16 cellular contexts compared by ENCODE assay signal in genomic region chr9:761155-761792, GRCh38.
DNase-seq lines count a peak whose midpoint lies in the region; ATAC-seq and TF ChIP-seq lines count a peak whose summit lies in the region.
"Had no signal": no experiment of that assay in that cellular context is flagged by ENCODE, and none has a peak within 500 bp of the region (broad histone marks: within the 10 kb centered on the region; RNA-seq: fewer than 3 reads in every experiment).

No MANE protein-coding gene starts in this region.

- TF ChIP-seq CTCF in Loucy (conservative IDR thresholded peaks at IDR 0.05; ENCODE audit: low read length): no peak
- TF ChIP-seq CTCF in cardiac fibroblast (IDR thresholded peaks at IDR 0.05; ENCODE audit: low read depth, low read length): no peak
- no peak for TF ChIP-seq CTCF in hepatocyte (IDR thresholded peaks at IDR 0.05; ENCODE audit: poor library complexity)
- no peak for TF ChIP-seq CTCF in stomach (IDR thresholded peaks at IDR 0.05)

- TF ChIP-seq POLR2A in stomach (IDR thresholded peaks at IDR 0.05): no peak

- no peaks in the 10 kb centered on the region for H4K20me1 ChIP-seq in Loucy (ENCODE audit: insufficient read depth, low read length, poor library complexity, severe bottlenecking)
- H4K20me1 ChIP-seq in hepatocyte (ENCODE audit: insufficient read depth, poor library complexity, severe bottlenecking): no peaks in the 10 kb centered on the region

- no peaks in the 10 kb centered on the region for H3K27me3 ChIP-seq in Loucy (ENCODE audit: insufficient read depth, low read length, poor library complexity, severe bottlenecking)
- H3K27me3 ChIP-seq in hepatocyte: no peaks in the 10 kb centered on the region
- no peaks in the 10 kb centered on the region for H3K27me3 ChIP-seq in stomach
- H3K27me3 ChIP-seq: BE2C had no signal

- WGBS in hepatocyte (ENCODE audit: low lambda C conversion rate, missing lambda C conversion rate): 79% methylated on average over 8 of the region's 8 CpGs
- 63 to 75% (median 72%) methylated on average over 8 of the region's 8 CpGs for WGBS in stomach, 5 donors

- H3K27ac ChIP-seq in hepatocyte (peak overlapping the region; percentile 77), stomach (peak overlapping the region in 4 of 5 donors; percentile 33 to 68 (median 42))
- H3K27ac ChIP-seq: HL-60, RWPE1 had no signal

- peak; percentile 38 to 57 for DNase-seq in cardiac fibroblast (ENCODE audit: low read depth in 2 of 2)
- DNase-seq in hepatocyte (ENCODE audit: low spot score): peak; percentile 58
- no peak for DNase-seq in stomach
- DNase-seq in KG1 (lab: John Stamatoyannopoulos, UW): no peak
- DNase-seq in activated CD8-positive, alpha-beta memory T cell treated with anti-CD3 and anti-CD28 coated beads, Interleukin-2, amount 50 U/mL, for 4 hours: no peak
- DNase-seq: activated CD4-positive, alpha-beta T cell treated with anti-CD3 and anti-CD28 coated beads for 36 hours; activated naive CD8-positive, alpha-beta T cell treated with anti-CD3 and anti-CD28 coated beads for 36 hours; BE2C; Kasumi-1; NCI-H2081 treated with DMSO at 0.1 percent for 48 hours; NCI-H69 had no signal

- no peaks in the 10 kb centered on the region for H3F3A ChIP-seq in Loucy (ENCODE audit: low read depth)

- H2AFZ ChIP-seq in Loucy (ENCODE audit: low read length) (peak overlapping the region; percentile 25), hepatocyte (no peak overlapping the region)

- intact Hi-C loops in stomach (cut with DNase I; ENCODE audit: low total_unique reads): loop anchor here (5.0 kb wide), 1 partner anchor 379 kb away; no protein-coding TSS in a partner anchor

- H3K4me3 ChIP-seq in Loucy (ENCODE audit: low read length, poor library complexity, severe bottlenecking): no peak overlapping the region
- no peak overlapping the region for H3K4me3 ChIP-seq in cardiac fibroblast (replicated peaks in 1 of 2; ENCODE audit: low read depth in 2 of 2, low read length in 2 of 2)
- H3K4me3 ChIP-seq in hepatocyte: no peak overlapping the region
- no peak overlapping the region for H3K4me3 ChIP-seq in stomach

- H3K4me1 ChIP-seq in Loucy (ENCODE audit: insufficient read depth, low read length, poor library complexity, severe bottlenecking) (peaks cover 50% of the 10 kb centered on the region), hepatocyte (ENCODE audit: insufficient read depth) (no peaks in the 10 kb centered on the region), stomach (peaks cover 0 to 27% (median 11%) of the 10 kb centered on the region in 4 donors)
- H3K4me1 ChIP-seq: BE2C had no signal

- H3K9me2 ChIP-seq in Loucy (replicated peaks; ENCODE audit: low read depth, low read length): no peaks in the 10 kb centered on the region
- H3K9me2 ChIP-seq in hepatocyte (replicated peaks; ENCODE audit: insufficient read depth): no peaks in the 10 kb centered on the region

- ATAC-seq in GM21515 (IDR thresholded peaks at IDR 0.05; ENCODE audit: unreplicated experiment): no peak
- ATAC-seq: activated CD4-positive, alpha-beta T cell treated with anti-CD3 and anti-CD28 coated beads for 36 hours; HCT116 had no signal

- no peak for TF ChIP-seq EP300 in stomach (IDR thresholded peaks at IDR 0.05)

- H3K79me2 ChIP-seq in Loucy (ENCODE audit: insufficient read depth, low read length) (no peaks in the 10 kb centered on the region), hepatocyte (no peaks in the 10 kb centered on the region)

- H3K9ac ChIP-seq in Loucy (ENCODE audit: low read depth, low read length, poor library complexity, severe bottlenecking): no peak overlapping the region

- H3K9me3 ChIP-seq in Loucy (ENCODE audit: insufficient read depth, low read depth, low read length) (no peaks in the 10 kb centered on the region), hepatocyte (ENCODE audit: low read depth) (no peaks in the 10 kb centered on the region), stomach (no peaks in the 10 kb centered on the region)
- H3K9me3 ChIP-seq: BE2C had no signal

- H3K4me2 ChIP-seq in Loucy (ENCODE audit: low read depth, low read length, poor library complexity, severe bottlenecking): peak overlapping the region; percentile 41
- H3K4me2 ChIP-seq in hepatocyte: no peak overlapping the region

- no peaks in the 10 kb centered on the region for H3K36me3 ChIP-seq in Loucy (ENCODE audit: insufficient read depth, low read length)
- H3K36me3 ChIP-seq in hepatocyte (replicated peaks; ENCODE audit: insufficient read depth, low read depth): no peaks in the 10 kb centered on the region
- H3K36me3 ChIP-seq in stomach: no peaks in the 10 kb centered on the region
- H3K36me3 ChIP-seq: BE2C had no signal

Comparison
In these comparisons a context has a peak if more than half of its experiments do, and no peak if none do; other contexts are left out.
1. DNase-seq: peak in cardiac fibroblast (2 of 2) and hepatocyte (single experiment); none in stomach (single experiment), KG1 (single experiment) and activated CD8-positive, alpha-beta memory T cell treated with anti-CD3 and anti-CD28 coated beads, Interleukin-2, amount 50 U/mL, for 4 hours (single experiment).